In the genomic region with DNA sequence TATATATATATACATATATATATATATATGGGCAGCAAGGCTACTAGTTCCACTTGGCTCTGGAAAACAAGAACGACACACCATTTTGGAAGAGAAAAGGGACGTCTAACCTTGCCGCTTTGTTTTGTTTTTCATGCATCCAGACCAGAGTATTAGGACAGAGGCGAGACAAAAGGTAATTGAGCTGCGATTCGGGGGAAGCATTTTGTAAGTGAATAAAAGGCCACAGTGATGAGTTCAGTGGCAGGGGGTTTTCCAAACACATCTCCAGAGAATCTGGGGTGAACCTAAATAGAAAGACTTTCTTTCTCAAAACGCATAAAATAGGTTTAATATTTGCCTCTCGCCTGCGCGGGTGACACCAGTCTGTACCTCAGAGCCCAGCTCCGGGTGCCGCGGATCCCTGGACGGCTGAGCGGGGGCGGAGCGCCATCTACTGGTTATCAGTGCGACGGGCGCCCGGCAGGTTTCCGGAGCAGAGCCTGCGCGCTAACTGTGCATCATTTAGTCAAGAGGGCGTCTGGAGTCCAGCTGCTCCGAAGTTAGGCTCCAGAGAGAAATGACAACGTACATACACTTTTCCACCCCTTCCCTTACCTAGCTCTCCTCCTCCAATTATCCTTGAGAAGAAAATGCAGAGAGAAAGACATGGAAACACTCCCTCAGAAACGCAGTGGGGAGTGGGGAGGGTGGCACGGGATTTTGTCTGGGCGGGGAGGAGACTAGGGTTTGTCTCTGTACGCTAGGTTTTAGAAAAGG, we compare ENCODE assay signal across 8 cellular contexts.
DNase-seq lines count a peak whose midpoint lies in the region; TF ChIP-seq lines count a peak whose summit lies in the region.

No MANE protein-coding gene starts in this region.

- TF ChIP-seq EP300 in ovary (IDR thresholded peaks at IDR 0.05) = no peak

- H3K27ac ChIP-seq in ovary (no peak overlapping the region), tibial artery (no peak overlapping the region)

- intact Hi-C loops in ovary (cut with DNase I) (loop anchor here in 1 of 4 donors (5.0 kb wide), 1 partner anchor 1467 kb away; no protein-coding TSS in a partner anchor), tibial artery (cut with DNase I; ENCODE audit: low total_unique reads) (loop anchor here (10.0 kb wide), 1 partner anchor 1465 kb away; no protein-coding TSS in a partner anchor)

- H3K36me3 ChIP-seq in ES-I3 (ENCODE audit: insufficient read depth, low read length) (no peaks in the 10 kb centered on the region), ovary (no peaks in the 10 kb centered on the region), tibial artery (no peaks in the 10 kb centered on the region)

- H3K27me3 ChIP-seq in ovary = no peaks in the 10 kb centered on the region
- H3K27me3 ChIP-seq in tibial artery = peaks cover 0 to 4% of the 10 kb centered on the region in 2 donors

- H3K4me3 ChIP-seq in ovary (no peak overlapping the region), tibial artery (peak overlapping the region; percentile 3 to 11)

- peak overlapping the region; percentile 53 for H3K9ac ChIP-seq in ES-I3 (ENCODE audit: low read depth, low read length)

- no peaks in the 10 kb centered on the region for H3K4me1 ChIP-seq in ES-I3 (ENCODE audit: insufficient read depth, low read length)
- H3K4me1 ChIP-seq in ovary (ENCODE audit: insufficient read depth) = peaks cover 3% of the 10 kb centered on the region
- H3K4me1 ChIP-seq in tibial artery = peaks cover 0 to 8% (median 3%) of the 10 kb centered on the region in 4 donors

- peak; percentile 46 for DNase-seq in GOT3 (lab: John Stamatoyannopoulos, UW)
- DNase-seq in LHCN-M2 (ENCODE audit: low read depth) = peak; percentile 73
- peak; percentile 72 for DNase-seq in SK-N-DZ (ENCODE audit: low spot score)
- peak; percentile 86 for DNase-seq in activated naive CD4-positive, alpha-beta T cell treated with Interleukin-2 at 50 U/mL for 16 hours
- DNase-seq in globus pallidus (ENCODE audit: low spot score) = peak; percentile 67
- DNase-seq in ovary = peak; percentile 65 to 90 (median 85)
- DNase-seq in tibial artery = peak; percentile 79 to 83

- no peak for TF ChIP-seq POLR2A in ovary (IDR thresholded peaks at IDR 0.05)

- TF ChIP-seq CTCF in ovary (IDR thresholded peaks at IDR 0.05) = peak; percentile 74 to 87 (median 80)
- TF ChIP-seq CTCF in tibial artery (IDR thresholded peaks at IDR 0.05) = peak; percentile 91 to 99

- 5 to 9% (median 6%) methylated on average over 31 of the region's 31 CpGs for WGBS in ovary, 3 donors

- H3K9me3 ChIP-seq in ES-I3 (ENCODE audit: control insufficient read depth, insufficient read depth, low read length) (no peaks in the 10 kb centered on the region), ovary (no peaks in the 10 kb centered on the region), tibial artery (no peaks in the 10 kb centered on the region)
